9 cellular contexts compared by ENCODE assay signal in genomic region chr1:179814513-179814838, GRCh38.
DNase-seq lines count a peak whose midpoint lies in the region; ATAC-seq, FAIRE-seq and TF ChIP-seq lines count a peak whose summit lies in the region.
"Had no signal": no experiment of that assay in that cellular context is flagged by ENCODE, and none has a peak within 500 bp of the region (broad histone marks: within the 10 kb centered on the region; RNA-seq: fewer than 3 reads in every experiment).

No MANE protein-coding gene starts in this region.

- H2AFZ ChIP-seq in HepG2 (ENCODE audit: low read length): no peak overlapping the region

- CTCF ChIA-PET in HepG2 (lab: Yijun Ruan, JAX; ENCODE audit: low intra/inter-chr PET ratio, low total read pairs): interaction anchor here (1.8 kb wide), 1 partner anchor 108 kb away, joined by 8 read pairs; no protein-coding TSS in a partner anchor

- H3K9ac ChIP-seq in HepG2 (ENCODE audit: insufficient read depth, low read depth, low read length): no peak overlapping the region

- H3K27ac Mint-ChIP-seq in stimulated activated naive CD8-positive, alpha-beta T cell treated with anti-CD3 and anti-CD28 coated beads, Interleukin-15, Interleukin-2, amounts not matched to agents 100 ng/mL and 50 ng/mL, for 24 hours: no peak overlapping the region

- peak overlapping the region; percentile 87 for H3K4me3 Mint-ChIP-seq in stimulated activated naive CD8-positive, alpha-beta T cell treated with anti-CD3 and anti-CD28 coated beads, Interleukin-15, Interleukin-2, amounts not matched to agents 100 ng/mL and 50 ng/mL, for 24 hours

- H3K36me3 ChIP-seq in body of pancreas (replicated peaks in 1 of 2; ENCODE audit: insufficient read depth in 1 of 2, low read depth in 2 of 2) (no peaks in the 10 kb centered on the region), HepG2 (replicated peaks in 1 of 2; ENCODE audit: control insufficient read depth in 1 of 2, insufficient read depth in 2 of 2, low read length in 2 of 2) (no peaks in the 10 kb centered on the region), upper lobe of right lung (no peaks in the 10 kb centered on the region)

- peaks cover 26% of the 10 kb centered on the region for H3K4me1 Mint-ChIP-seq in stimulated activated naive CD8-positive, alpha-beta T cell treated with anti-CD3 and anti-CD28 coated beads, Interleukin-15, Interleukin-2, amounts not matched to agents 100 ng/mL and 50 ng/mL, for 24 hours (ENCODE audit: low read depth)

- H3K9me3 Mint-ChIP-seq in stimulated activated naive CD8-positive, alpha-beta T cell treated with anti-CD3 and anti-CD28 coated beads, Interleukin-15, Interleukin-2, amounts not matched to agents 100 ng/mL and 50 ng/mL, for 24 hours: no peaks in the 10 kb centered on the region

- H3K36me3 Mint-ChIP-seq in stimulated activated naive CD8-positive, alpha-beta T cell treated with anti-CD3 and anti-CD28 coated beads, Interleukin-15, Interleukin-2, amounts not matched to agents 100 ng/mL and 50 ng/mL, for 24 hours (ENCODE audit: low read depth): no peaks in the 10 kb centered on the region

- no peak for DNase-seq in stimulated activated naive CD8-positive, alpha-beta T cell treated with anti-CD3 and anti-CD28 coated beads, Interleukin-15, Interleukin-2, amounts not matched to agents 100 U/mL and 50 U/mL, for 24 hours
- DNase-seq in body of pancreas (no peak), HepG2 (ENCODE audit: low spot score) (no peak), upper lobe of right lung (peak; percentile 80), NCI-H526 treated with DMSO at 0.1 percent for 48 hours (lab: John Stamatoyannopoulos, UW) (no peak), NCI-H774 (lab: John Stamatoyannopoulos, UW) (no peak)

- FAIRE-seq in HepG2 (lab: Jason Lieb, UNC): no peak

- H3K9me3 ChIP-seq in body of pancreas (no peaks in the 10 kb centered on the region), HepG2 (ENCODE audit: low read length) (no peaks in the 10 kb centered on the region), upper lobe of right lung (no peaks in the 10 kb centered on the region)

- intact Hi-C loops in body of pancreas (cut with DNase I): loop anchor here (5.0 kb wide), 1 partner anchor 107 kb away; no protein-coding TSS in a partner anchor
- intact Hi-C loops in HepG2 (cut with micrococcal nuclease; ENCODE audit: unreplicated experiment): no loop called here
- intact Hi-C loops in upper lobe of right lung (cut with DNase I): loop anchor here (5.0 kb wide), 1 partner anchor 107 kb away; no protein-coding TSS in a partner anchor

- H3K27me3 ChIP-seq in body of pancreas: no peaks in the 10 kb centered on the region
- H3K27me3 ChIP-seq in HepG2 (ENCODE audit: control insufficient read depth in 1 of 2, insufficient read depth in 2 of 2, low read length in 2 of 2): peaks cover 25 to 84% of the 10 kb centered on the region in 2 experiments
- H3K27me3 ChIP-seq in upper lobe of right lung: no peaks in the 10 kb centered on the region

- 0% methylated on average over 12 to 16 of the region's 16 CpGs for WGBS in body of pancreas, 2 donors
- WGBS in HepG2 (ENCODE audit: low lambda C conversion rate): 9% methylated on average over 14 of the region's 16 CpGs

- no peaks in the 10 kb centered on the region for H3K79me2 ChIP-seq in HepG2 (ENCODE audit: insufficient read depth, low read length)

- no peaks in the 10 kb centered on the region for H4K20me1 ChIP-seq in HepG2 (ENCODE audit: insufficient read depth, low read length)

- TF ChIP-seq POLR2A in body of pancreas (IDR thresholded peaks at IDR 0.05) (no peak), HepG2 (IDR thresholded peaks at IDR 0.05; ENCODE audit: insufficient read depth in 1 of 2, low read depth in 2 of 2, low read length in 2 of 2) (no peak)

- no peak overlapping the region for H3K4me3 ChIP-seq in body of pancreas
- H3K4me3 ChIP-seq in HepG2 (replicated peaks in 1 of 3; ENCODE audit: insufficient read depth in 1 of 3, low read depth in 2 of 3, low read length in 3 of 3): peak overlapping the region; percentile 21 to 67 (median 27); a peak in 4 of 6 replicates
- peak overlapping the region; percentile 48 for H3K4me3 ChIP-seq in upper lobe of right lung

- BruUV-seq in HepG2 (replicated peaks; lab: Mats Ljungman, UMichigan): no TSS peak

- TF ChIP-seq EP300 in HepG2 (IDR thresholded peaks at IDR 0.05; ENCODE audit: low read depth in 2 of 2, low read length in 2 of 2): no peak
- no peak for TF ChIP-seq EP300 in HepG2 (CRISPR knock-in tag; IDR thresholded peaks at IDR 0.05; ENCODE audit: borderline replicate concordance)

- peaks cover 4% of the 10 kb centered on the region for H3K27me3 Mint-ChIP-seq in stimulated activated naive CD8-positive, alpha-beta T cell treated with anti-CD3 and anti-CD28 coated beads, Interleukin-15, Interleukin-2, amounts not matched to agents 100 ng/mL and 50 ng/mL, for 24 hours

- TF ChIP-seq CTCF in body of pancreas (IDR thresholded peaks at IDR 0.05): no peak
- no peak for TF ChIP-seq CTCF in HepG2 (CRISPR knock-in tag; IDR thresholded peaks at IDR 0.05)
- no peak for TF ChIP-seq CTCF in upper lobe of right lung (IDR thresholded peaks at IDR 0.05)

- in situ Hi-C loops in HepG2 (cut with HindIII; ENCODE audit: extremely low pct_ligation_motif_present, low pct_unique_long_range_greater_than_20kb): no loop called here

- POLR2A ChIA-PET in HepG2 (lab: Yijun Ruan, JAX): interaction anchor here (0.9 kb wide), 1 partner anchor 9 kb away, joined by 3 read pairs; no protein-coding TSS in a partner anchor

- no peak for ATAC-seq in stimulated activated naive CD8-positive, alpha-beta T cell treated with anti-CD3 and anti-CD28 coated beads, Interleukin-15, Interleukin-2, amounts not matched to agents 100 U/mL and 50 U/mL, for 24 hours
- ATAC-seq in HG03571 (IDR thresholded peaks at IDR 0.05; ENCODE audit: unreplicated experiment): peak; percentile 24
- ATAC-seq in body of pancreas: peak; percentile 65
- peak; percentile 68 for ATAC-seq in HepG2
- ATAC-seq in upper lobe of right lung: peak; percentile 55

- H3K4me2 ChIP-seq in HepG2 (ENCODE audit: low read depth, low read length): peak overlapping the region; percentile 97

- peak overlapping the region in 2 of 4 donors; percentile 17 to 40 for H3K27ac ChIP-seq in body of pancreas
- no peak overlapping the region for H3K27ac ChIP-seq in HepG2 (ENCODE audit: extremely low read length, insufficient read depth, low read length)
- no peak overlapping the region for H3K27ac ChIP-seq in upper lobe of right lung
- H3K27ac ChIP-seq: epithelial cell of prostate had no signal

- H3K4me1 ChIP-seq in body of pancreas: peaks cover 25% of the 10 kb centered on the region
- peaks cover 20% of the 10 kb centered on the region for H3K4me1 ChIP-seq in HepG2 (ENCODE audit: insufficient read depth, low read length)
- peaks cover 20% of the 10 kb centered on the region for H3K4me1 ChIP-seq in upper lobe of right lung

- no peak for TF ChIP-seq RAD21 in HepG2 (CRISPR knock-in tag; IDR thresholded peaks at IDR 0.05)

TF ChIP-seq in HepG2, 621 proteins besides CTCF, POLR2A, EP300 and RAD21:
- peak; percentile 49 for TF ChIP-seq IKZF4 (CRISPR knock-in tag; IDR thresholded peaks at IDR 0.05; ENCODE audit: borderline replicate concordance, low read depth, not compliant biosample characterization)
- no peak for TF ChIP-seq ZNF720 (CRISPR knock-in tag; IDR thresholded peaks at IDR 0.05)
- no peak for TF ChIP-seq FOSL1 (CRISPR knock-in tag; IDR thresholded peaks at IDR 0.05; ENCODE audit: borderline replicate concordance)
- TF ChIP-seq ZNF850 (CRISPR knock-in tag; conservative IDR thresholded peaks at IDR 0.05): no peak
- no peak for TF ChIP-seq THAP9 (CRISPR knock-in tag; IDR thresholded peaks at IDR 0.05; ENCODE audit: borderline replicate concordance)
- TF ChIP-seq ZNF713 (CRISPR knock-in tag; IDR thresholded peaks at IDR 0.05): no peak
- TF ChIP-seq ZNF367 (CRISPR knock-in tag; IDR thresholded peaks at IDR 0.05; ENCODE audit: borderline replicate concordance): no peak
- TF ChIP-seq ZNF670 (CRISPR knock-in tag; IDR thresholded peaks at IDR 0.05; ENCODE audit: borderline replicate concordance): no peak
- peak; percentile 71 for TF ChIP-seq RFX3 (CRISPR knock-in tag; IDR thresholded peaks at IDR 0.05)
- TF ChIP-seq RFX1 (IDR thresholded peaks at IDR 0.05): peak; percentile 71
- TF ChIP-seq ZBTB7A (CRISPR knock-in tag; IDR thresholded peaks at IDR 0.05): no peak
- no peak for TF ChIP-seq SMAD1 (CRISPR knock-in tag; IDR thresholded peaks at IDR 0.05; ENCODE audit: borderline replicate concordance, low read depth)
- no peak for TF ChIP-seq THRA (CRISPR knock-in tag; IDR thresholded peaks at IDR 0.05; ENCODE audit: borderline replicate concordance)

Comparison
In these comparisons a context has a peak if more than half of its experiments do, and no peak if none do; other contexts are left out.
1. H3K4me3 ChIP-seq: peak in HepG2 (3 of 3) and upper lobe of right lung (single experiment); none in body of pancreas (0 of 2).